ENCODE assay signal across 13 cellular contexts in the genomic region with DNA sequence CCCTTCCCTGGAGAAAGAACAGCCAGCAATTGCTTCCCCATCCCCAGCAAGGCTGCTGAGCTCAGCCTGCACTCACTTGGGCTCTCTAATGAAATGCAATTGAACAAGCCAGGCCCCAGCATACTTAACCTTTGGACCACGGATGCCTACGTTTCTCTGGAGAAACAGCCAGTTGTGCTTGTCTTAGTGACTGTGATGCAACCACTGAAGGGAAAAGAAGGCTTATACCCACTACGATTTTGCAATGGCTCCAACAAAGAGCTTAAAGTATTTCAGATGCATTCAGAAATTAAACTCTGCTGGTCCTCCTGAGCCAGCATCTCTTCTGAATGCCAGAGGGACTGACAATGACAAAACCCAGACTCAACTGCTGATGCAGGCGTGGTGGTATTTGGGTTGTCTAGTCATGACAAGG. TPM values are rescaled to one million over a fixed set of nuclear protein-coding genes. Genes with fewer than 3 reads are reported as not detected.
DNase-seq lines count a peak whose midpoint lies in the region; ATAC-seq and TF ChIP-seq lines count a peak whose summit lies in the region.
"Had no signal": no experiment of that assay in that cellular context is flagged by ENCODE, and none has a peak within 500 bp of the region (broad histone marks: within the 10 kb centered on the region; RNA-seq: fewer than 3 reads in every experiment).

No MANE protein-coding gene starts in this region.

- no peak overlapping the region for H3K4me2 ChIP-seq in H9 (ENCODE audit: insufficient read depth, insufficient read length, low read length)
- H3K4me2 ChIP-seq: KMS-11 had no signal

- no peaks in the 10 kb centered on the region for H3K27me3 Mint-ChIP-seq in H9 (ENCODE audit: low read depth)
- H3K27me3 Mint-ChIP-seq: activated B cell treated with CpG ODN at 0.5 μM for 24 hours; activated naive CD8-positive, alpha-beta T cell treated with anti-CD3 and anti-CD28 coated beads, Interleukin-2, amount 50 U/mL, for 24 hours had no signal

- no peaks in the 10 kb centered on the region for H3K9me3 ChIP-seq in H9 (ENCODE audit: control insufficient read depth, low read depth, low read length)
- no peaks in the 10 kb centered on the region for H3K9me3 ChIP-seq in Peyer's patch
- H3K9me3 ChIP-seq: right atrium auricular region, thoracic aorta had no signal

- no peaks in the 10 kb centered on the region for H3K23me2 ChIP-seq in H9 (ENCODE audit: insufficient read length, low read depth, low read length, poor library complexity, severe bottlenecking)

- no peak overlapping the region for H2BK120ac ChIP-seq in H9 (ENCODE audit: low read depth, low read length, poor library complexity, severe bottlenecking)

- H3K79me1 ChIP-seq in H9 (ENCODE audit: insufficient read depth, low read depth, low read length, poor library complexity, severe bottlenecking) = no peaks in the 10 kb centered on the region

- peaks cover under 1 to 22% (median 2%) of the 10 kb centered on the region in 3 experiments; a peak in 3 of 7 replicates for H3K36me3 Mint-ChIP-seq in H9 (ENCODE audit: insufficient read depth in 1 of 3, low read depth in 3 of 3)

- H3K4me1 ChIP-seq in H9 (ENCODE audit: insufficient read depth, low read length) (peaks cover 11% of the 10 kb centered on the region), Peyer's patch (peaks cover 0 to 8% (median 0%) of the 10 kb centered on the region in 4 donors)

- no peak overlapping the region for H3K18ac ChIP-seq in H9 (ENCODE audit: insufficient read length, low read depth, low read length)

- no peak overlapping the region for H3K9ac ChIP-seq in H9 (ENCODE audit: extremely low read depth, insufficient read length, low read length)
- H3K9ac ChIP-seq: KMS-11 had no signal

- no peak overlapping the region for H3K4me3 ChIP-seq in Peyer's patch
- H3K4me3 ChIP-seq in foreskin fibroblast (ENCODE audit: low read depth in 1 of 2, low read length in 2 of 2) = no peak overlapping the region
- H3K4me3 ChIP-seq in dorsolateral prefrontal cortex = no peak overlapping the region
- H3K4me3 ChIP-seq: right atrium auricular region, thoracic aorta had no signal

- H3T11ph ChIP-seq in H9 (ENCODE audit: low read length) = no peak overlapping the region

- H2BK5ac ChIP-seq in H9 (ENCODE audit: insufficient read length, low read length) = no peak overlapping the region

- no CpG with 5 or more reads among the region's 4 CpGs for WGBS in H9 (ENCODE audit: extremely low coverage, insufficient read length, low lambda C conversion rate)

- no peak overlapping the region for H3K56ac ChIP-seq in H9 (ENCODE audit: insufficient read length, low read depth, low read length)

- H4K20me1 ChIP-seq in H9 (ENCODE audit: control insufficient read depth, insufficient read depth, insufficient read length) = no peaks in the 10 kb centered on the region

- no peak overlapping the region for H2BK20ac ChIP-seq in H9 (ENCODE audit: low read depth, low read length, poor library complexity, severe bottlenecking)

- H2BK12ac ChIP-seq in H9 (ENCODE audit: insufficient read length, low read depth, low read length) = no peak overlapping the region

- H3K4me3 Mint-ChIP-seq in H9 = no peak overlapping the region
- H3K4me3 Mint-ChIP-seq: activated B cell treated with CpG ODN at 0.5 μM for 24 hours; activated naive CD8-positive, alpha-beta T cell treated with anti-CD3 and anti-CD28 coated beads, Interleukin-2, amount 50 U/mL, for 24 hours had no signal

- ATAC-seq in HG03045 (IDR thresholded peaks at IDR 0.05; ENCODE audit: unreplicated experiment) = no peak
- ATAC-seq: activated naive CD8-positive, alpha-beta T cell treated with anti-CD3 and anti-CD28 coated beads, Interleukin-2, amount 50 U/mL, for 24 hours had no signal

- H4K5ac ChIP-seq in H9 (ENCODE audit: insufficient read length, low read depth, low read length) = no peak overlapping the region

- H3K23ac ChIP-seq in H9 (ENCODE audit: insufficient read length, low read depth, low read length) = no peak overlapping the region

- H4K91ac ChIP-seq in H9 (ENCODE audit: insufficient read length, low read depth, low read length) = no peak overlapping the region

- no peaks in the 10 kb centered on the region for H3K36me3 ChIP-seq in Peyer's patch
- H3K36me3 ChIP-seq: right atrium auricular region, thoracic aorta had no signal

- no peak overlapping the region for H2AK5ac ChIP-seq in H9 (ENCODE audit: insufficient read length, low read length)

- no peak overlapping the region for H3K4ac ChIP-seq in H9 (ENCODE audit: low read depth, low read length)

- peak overlapping the region; percentile 26 to 74 (median 45); a peak in 3 of 7 replicates for H3K27ac Mint-ChIP-seq in H9
- H3K27ac Mint-ChIP-seq: activated B cell treated with CpG ODN at 0.5 μM for 24 hours; activated naive CD8-positive, alpha-beta T cell treated with anti-CD3 and anti-CD28 coated beads, Interleukin-2, amount 50 U/mL, for 24 hours had no signal

- H3K27me3 ChIP-seq in H9 (ENCODE audit: insufficient read depth, low read length) = no peaks in the 10 kb centered on the region
- no peaks in the 10 kb centered on the region for H3K27me3 ChIP-seq in Peyer's patch
- H3K27me3 ChIP-seq in dorsolateral prefrontal cortex = no peaks in the 10 kb centered on the region
- H3K27me3 ChIP-seq: right atrium auricular region had no signal

- H2AFZ ChIP-seq in H9 (ENCODE audit: low read length) = peak overlapping the region; percentile 54

- DNase-seq in H9 (no peak), Peyer's patch (peak in 2 of 3 donors; percentile 54 to 72), foreskin fibroblast (peak; percentile 28 to 60), renal cortical epithelial cell (ENCODE audit: low read depth) (peak; percentile 85), dorsolateral prefrontal cortex (no peak), kidney glomerular epithelial cell (lab: John Stamatoyannopoulos, UW) (no peak), COLO829 (ENCODE audit: low spot score) (no peak)
- DNase-seq: activated B cell treated with CpG ODN at 0.5 μM for 24 hours; activated naive CD8-positive, alpha-beta T cell treated with anti-CD3 and anti-CD28 coated beads, Interleukin-2, amount 50 U/mL, for 24 hours had no signal

- H2BK15ac ChIP-seq in H9 (ENCODE audit: low read depth, low read length) = no peak overlapping the region

- H3K27ac ChIP-seq in H9 (ENCODE audit: insufficient read length, low read depth, low read length) = no peak overlapping the region
- H3K27ac ChIP-seq in Peyer's patch = no peak overlapping the region
- H3K27ac ChIP-seq in dorsolateral prefrontal cortex = no peak overlapping the region
- H3K27ac ChIP-seq: KMS-11, right atrium auricular region, thoracic aorta had no signal

- no peak for TF ChIP-seq POLR2A in Peyer's patch (IDR thresholded peaks at IDR 0.05)

- intact Hi-C loops in dorsolateral prefrontal cortex (cut with DNase I) = no loop called here

- no peak overlapping the region for H4K8ac ChIP-seq in H9 (replicated peaks; ENCODE audit: insufficient read length, low read depth, low read length)

- no peak for TF ChIP-seq CTCF in H9 (conservative IDR thresholded peaks at IDR 0.05)
- no peak for TF ChIP-seq CTCF in Peyer's patch (IDR thresholded peaks at IDR 0.05)
- TF ChIP-seq CTCF in foreskin fibroblast (IDR thresholded peaks at IDR 0.05; ENCODE audit: low read depth, low read length) = no peak
- TF ChIP-seq CTCF in dorsolateral prefrontal cortex (IDR thresholded peaks at IDR 0.05 in 54 of 56, conservative IDR thresholded peaks at IDR 0.05 in 2 of 56; ENCODE audit: low read depth in 1 of 56, partially characterized antibody in 56 of 56) = no peak

- H3K9me3 Mint-ChIP-seq in H9 = peaks cover 0 to 9% of the 10 kb centered on the region in 2 experiments; a peak in 2 of 5 replicates
- H3K9me3 Mint-ChIP-seq: activated B cell treated with CpG ODN at 0.5 μM for 24 hours; activated naive CD8-positive, alpha-beta T cell treated with anti-CD3 and anti-CD28 coated beads, Interleukin-2, amount 50 U/mL, for 24 hours had no signal

- no peak overlapping the region for H3K14ac ChIP-seq in H9 (ENCODE audit: insufficient read depth, low read length)

- H3K4me1 Mint-ChIP-seq in H9 = peaks cover 45 to 58% of the 10 kb centered on the region in 2 experiments

- H3K79me2 ChIP-seq in H9 (ENCODE audit: insufficient read depth, low read length) = no peaks in the 10 kb centered on the region

RNA-seq across cellular contexts. Expression of gene SESN3, which starts 51.3 kb away (rescaled TPM):
- total RNA-seq in H9 (2021) (32.0 and 36.8 TPM in 2 replicates), Peyer's patch (10 to 100 TPM; 23.1 to 52.8 (median 28.4) TPM), renal cortical epithelial cell (3.6 and 26.0 TPM in 2 replicates), dorsolateral prefrontal cortex (100 to 1,000 TPM in 100 of 120 experiments, 10 to 100 TPM in 20; 59.6 to 186 (median 116) TPM)

Comparison
In these comparisons a context has a peak if more than half of its experiments do, and no peak if none do; other contexts are left out.
1. DNase-seq: peak in Peyer's patch (2 of 3), foreskin fibroblast (2 of 2) and renal cortical epithelial cell (single experiment); none in H9 (single experiment), dorsolateral prefrontal cortex (0 of 10), kidney glomerular epithelial cell (single experiment) and COLO829 (single experiment).